15 cellular contexts compared by ENCODE assay signal in genomic region chr13:28606466-28606865, GRCh38. TPM values are rescaled to one million over a fixed set of nuclear protein-coding genes. Genes with fewer than 3 reads are reported as not detected.
DNase-seq lines count a peak whose midpoint lies in the region; ATAC-seq and TF ChIP-seq lines count a peak whose summit lies in the region.
"Had no signal": no experiment of that assay in that cellular context is flagged by ENCODE, and none has a peak within 500 bp of the region (broad histone marks: within the 10 kb centered on the region; RNA-seq: fewer than 3 reads in every experiment).

No MANE protein-coding gene starts in this region.

- no peak for DNase-seq in GM23338 (ENCODE audit: low spot score)
- DNase-seq in SJSA1 (ENCODE audit: low read depth in 1 of 2, low spot score in 2 of 2), result no peak
- DNase-seq in kidney tubule cell (ENCODE audit: low spot score), result peak; percentile 62
- DNase-seq in smooth muscle cell (lab: John Stamatoyannopoulos, UW; ENCODE audit: unreplicated experiment), result no peak
- DNase-seq in type B pancreatic cell (ENCODE audit: extremely low spot score, unreplicated experiment), result no peak
- DNase-seq in mesendoderm, result no peak
- DNase-seq in DMS79 (lab: John Stamatoyannopoulos, UW), result no peak
- DNase-seq: 8988T; AML-193; Caco-2; CD8-positive, alpha-beta memory T cell; GM23248; H7 had no signal

- H3K4me2 ChIP-seq in GM23338, result no peak overlapping the region
- H3K4me2 ChIP-seq in smooth muscle cell, result peak overlapping the region; percentile 23
- H3K4me2 ChIP-seq in mesendoderm (ENCODE audit: low read length), result no peak overlapping the region
- H3K4me2 ChIP-seq: BLaER1 had no signal

- no peaks in the 10 kb centered on the region for H3K27me3 ChIP-seq in GM23338 (ENCODE audit: insufficient read depth)
- no peaks in the 10 kb centered on the region for H3K27me3 ChIP-seq in SJSA1 (replicated peaks)
- no peaks in the 10 kb centered on the region for H3K27me3 ChIP-seq in smooth muscle cell (ENCODE audit: low read depth)
- H3K27me3 ChIP-seq in mesendoderm (ENCODE audit: insufficient read depth, low read length, poor library complexity), result no peaks in the 10 kb centered on the region
- H3K27me3 ChIP-seq: BLaER1 had no signal

- no peaks in the 10 kb centered on the region for H3K79me2 ChIP-seq in GM23338 (replicated peaks; ENCODE audit: insufficient read depth)
- no peaks in the 10 kb centered on the region for H3K79me2 ChIP-seq in smooth muscle cell (ENCODE audit: low read depth)
- no peaks in the 10 kb centered on the region for H3K79me2 ChIP-seq in mesendoderm (ENCODE audit: control insufficient read depth, insufficient read depth, low read length)

- TF ChIP-seq CTCF in GM23338 (conservative IDR thresholded peaks at IDR 0.05; ENCODE audit: low read depth in 2 of 2) (no peak), smooth muscle cell (IDR thresholded peaks at IDR 0.05; ENCODE audit: borderline replicate concordance, insufficient read depth, poor library complexity, severe bottlenecking) (no peak), type B pancreatic cell (conservative IDR thresholded peaks at IDR 0.05) (no peak)

- H3K4me3 Mint-ChIP-seq in GM23338 (no peak overlapping the region), type B pancreatic cell (no peak overlapping the region)
- H3K4me3 Mint-ChIP-seq: CD8-positive, alpha-beta memory T cell; IgD-negative memory B cell had no signal

- H3K36me3 ChIP-seq in GM23338 (ENCODE audit: insufficient read depth) (no peaks in the 10 kb centered on the region), SJSA1 (no peaks in the 10 kb centered on the region), smooth muscle cell (ENCODE audit: low read depth) (no peaks in the 10 kb centered on the region), mesendoderm (ENCODE audit: control insufficient read depth, insufficient read depth, low read length) (no peaks in the 10 kb centered on the region)
- H3K36me3 ChIP-seq: BLaER1 had no signal

- no peak overlapping the region for H3K56ac ChIP-seq in mesendoderm (ENCODE audit: low read length)

- no peaks in the 10 kb centered on the region for H3K9me3 Mint-ChIP-seq in GM23338
- no peaks in the 10 kb centered on the region for H3K9me3 Mint-ChIP-seq in type B pancreatic cell

- peak overlapping the region; percentile 72; the same call in 1 of the 2 replicates for H2AFZ ChIP-seq in GM23338
- H2AFZ ChIP-seq in smooth muscle cell (ENCODE audit: low read depth), result no peak overlapping the region
- H2AFZ ChIP-seq: GM23248 had no signal

- H2BK5ac ChIP-seq in mesendoderm (ENCODE audit: low read length), result no peak overlapping the region

- H4K5ac ChIP-seq in mesendoderm (ENCODE audit: low read length), result no peak overlapping the region

- H3K36me3 Mint-ChIP-seq in GM23338 (ENCODE audit: low read depth) (no peaks in the 10 kb centered on the region), type B pancreatic cell (no peaks in the 10 kb centered on the region)
- H3K36me3 Mint-ChIP-seq: CD8-positive, alpha-beta memory T cell; IgD-negative memory B cell had no signal

- H3K9me3 ChIP-seq in SJSA1 (replicated peaks) (no peaks in the 10 kb centered on the region), smooth muscle cell (replicated peaks; ENCODE audit: low read depth) (no peaks in the 10 kb centered on the region)
- H3K9me3 ChIP-seq: BLaER1, Caco-2 had no signal

- H3K27me3 Mint-ChIP-seq in GM23338 (ENCODE audit: insufficient read depth, low read depth, poor library complexity), result no peaks in the 10 kb centered on the region
- peaks cover 6% of the 10 kb centered on the region for H3K27me3 Mint-ChIP-seq in type B pancreatic cell
- H3K27me3 Mint-ChIP-seq: IgD-negative memory B cell had no signal

- ATAC-seq in GM23338, result no peak

- H3K27ac Mint-ChIP-seq in GM23338 (no peak overlapping the region), type B pancreatic cell (no peak overlapping the region)
- H3K27ac Mint-ChIP-seq: CD8-positive, alpha-beta memory T cell; IgD-negative memory B cell had no signal

- no peak overlapping the region for H3K18ac ChIP-seq in mesendoderm (ENCODE audit: low read length)

- no peak overlapping the region for H2AK5ac ChIP-seq in mesendoderm (ENCODE audit: low read length)

- no peak overlapping the region for H3K4ac ChIP-seq in mesendoderm (ENCODE audit: low read depth, low read length)

- H2BK120ac ChIP-seq in mesendoderm (ENCODE audit: low read depth, low read length), result no peak overlapping the region

- no peaks in the 10 kb centered on the region for H3K79me1 ChIP-seq in mesendoderm (ENCODE audit: low read length)

- H4K8ac ChIP-seq in mesendoderm (ENCODE audit: low read depth, low read length), result no peak overlapping the region

- H3K9ac ChIP-seq in smooth muscle cell (ENCODE audit: low read depth) (no peak overlapping the region), mesendoderm (ENCODE audit: low read length) (no peak overlapping the region)
- H3K9ac ChIP-seq: BLaER1, GM23248 had no signal

- WGBS in smooth muscle cell (ENCODE audit: low lambda C conversion rate), result 38% methylated on average over 5 of the region's 5 CpGs
- WGBS in mesendoderm (ENCODE audit: extremely low coverage, insufficient coverage, low lambda C conversion rate), result no CpG with 5 or more reads among the region's 5 CpGs

- H4K20me1 ChIP-seq in GM23338 (replicated peaks; ENCODE audit: insufficient read depth), result no peaks in the 10 kb centered on the region
- no peaks in the 10 kb centered on the region for H4K20me1 ChIP-seq in smooth muscle cell (ENCODE audit: low read depth)
- H4K20me1 ChIP-seq: BLaER1 had no signal

- no peak overlapping the region for H2BK15ac ChIP-seq in mesendoderm (replicated peaks; ENCODE audit: low read depth)

- H3K4me3 ChIP-seq in GM23338 (no peak overlapping the region), SJSA1 (no peak overlapping the region), smooth muscle cell (no peak overlapping the region), mesendoderm (ENCODE audit: low read length) (no peak overlapping the region)
- H3K4me3 ChIP-seq: BLaER1, GM23248 had no signal

- H3F3A ChIP-seq in GM23338 (replicated peaks; ENCODE audit: low read depth) (no peaks in the 10 kb centered on the region), smooth muscle cell (ENCODE audit: low read depth) (peaks cover 32% of the 10 kb centered on the region)

- H3K4me1 ChIP-seq in GM23338 (ENCODE audit: insufficient read depth) (no peaks in the 10 kb centered on the region), SJSA1 (replicated peaks) (peaks cover 40% of the 10 kb centered on the region), smooth muscle cell (ENCODE audit: low read depth) (peaks cover 3% of the 10 kb centered on the region), mesendoderm (ENCODE audit: control insufficient read depth, low read depth, low read length) (peaks cover 3% of the 10 kb centered on the region)
- H3K4me1 ChIP-seq: Caco-2 had no signal

- no peaks in the 10 kb centered on the region for H3K9me2 ChIP-seq in GM23338 (ENCODE audit: insufficient read depth)

- no peak overlapping the region for H3K23ac ChIP-seq in mesendoderm (ENCODE audit: low read length)

- peaks cover 6% of the 10 kb centered on the region for H3K4me1 Mint-ChIP-seq in GM23338
- H3K4me1 Mint-ChIP-seq in type B pancreatic cell (ENCODE audit: unreplicated experiment), result no peaks in the 10 kb centered on the region

- no peak overlapping the region for H3K27ac ChIP-seq in GM23338 (ENCODE audit: low read depth)
- peak overlapping the region; percentile 43 for H3K27ac ChIP-seq in SJSA1
- peak overlapping the region; percentile 64 for H3K27ac ChIP-seq in smooth muscle cell (ENCODE audit: low read depth)
- H3K27ac ChIP-seq in mesendoderm (ENCODE audit: low read depth, low read length), result no peak overlapping the region
- H3K27ac ChIP-seq: BLaER1, GM23248 had no signal

TF ChIP-seq in GM23338, 12 proteins besides CTCF, POLR2A, EP300 and RAD21 (continues in another document):
- TF ChIP-seq ETS1 (IDR thresholded peaks at IDR 0.05), result no peak
- TF ChIP-seq STAT1 (IDR thresholded peaks at IDR 0.05; ENCODE audit: unreplicated experiment), result no peak
- TF ChIP-seq CREB1 (CRISPR knock-in tag; IDR thresholded peaks at IDR 0.05; ENCODE audit: low read depth), result no peak

RNA-seq across cellular contexts. Expression of gene POMP, which starts 52.5 kb away (rescaled TPM):
- total RNA-seq in GM23338 (2014; rRNA removed; shearing (Covaris generic)), result 92.6 and 95.9 TPM in 2 replicates
- polyA plus RNA-seq in GM23338 (2016; fragmentation: Nextera tagmentation; extraction: Ambion mirVana) (389 and 446 TPM in 2 replicates), smooth muscle cell (245 and 265 TPM in 2 replicates)
- total RNA-seq in SJSA1 (2014; rRNA removed; shearing (Covaris generic)), result 149 and 169 TPM in 2 replicates
- total RNA-seq in smooth muscle cell (128 and 134 TPM in 2 replicates), type B pancreatic cell (ENCODE audit: low replicate concordance) (59.4 and 65.0 TPM in 2 replicates)
- polyA plus RNA-seq in mesendoderm (2013, experiment 1 of 2), result 161 TPM
- polyA plus RNA-seq in mesendoderm (2013, experiment 2 of 2), result 158 TPM

Comparison
In these comparisons a context has a peak if more than half of its experiments do, and no peak if none do; other contexts are left out.
1. H3K27ac ChIP-seq: peak in SJSA1 (single experiment) and smooth muscle cell (single experiment); none in GM23338 (single experiment) and mesendoderm (single experiment).